In genomic region chr13:114023716-114024602, GRCh38 we compare ENCODE assay signal across 21 cellular contexts. TPM values are rescaled to one million over a fixed set of nuclear protein-coding genes. Genes with fewer than 3 reads are reported as not detected.
DNase-seq lines count a peak whose midpoint lies in the region; ATAC-seq and TF ChIP-seq lines count a peak whose summit lies in the region.
"Had no signal": no experiment of that assay in that cellular context is flagged by ENCODE, and none has a peak within 500 bp of the region (broad histone marks: within the 10 kb centered on the region; RNA-seq: fewer than 3 reads in every experiment).

No MANE protein-coding gene starts in this region.

- H3K9me2 ChIP-seq in PC-9 (ENCODE audit: insufficient read depth) = no peaks in the 10 kb centered on the region

- intact Hi-C loops in Right ventricle myocardium inferior (cut with DNase I) (no loop called here), cardiac septum (cut with DNase I) (no loop called here), PC-9 (cut with micrococcal nuclease; ENCODE audit: unreplicated experiment) (no loop called here)

- H3F3A ChIP-seq in PC-9 (ENCODE audit: insufficient read depth, low read depth) = no peaks in the 10 kb centered on the region; the same call in 1 of the 2 replicates

- H3K4me3 ChIP-seq in PC-9 (no peak overlapping the region), foreskin fibroblast (ENCODE audit: low read depth in 1 of 2, low read length in 2 of 2) (no peak overlapping the region), BE2C (ENCODE audit: low read depth, low read length) (no peak overlapping the region)
- H3K4me3 ChIP-seq: ascending aorta, ovary, SJSA1, upper lobe of left lung had no signal

- ATAC-seq in Right ventricle myocardium inferior = no peak
- ATAC-seq in foreskin keratinocyte = no peak
- peak; percentile 22 for ATAC-seq in stimulated activated naive CD8-positive, alpha-beta T cell treated with anti-CD3 and anti-CD28 coated beads, Interleukin-15, amount 100 ng/mL, for 72 hours
- ATAC-seq in HG03097 (IDR thresholded peaks at IDR 0.05; ENCODE audit: low FRiP score, unreplicated experiment) = no peak

- DNase-seq in Right ventricle myocardium inferior (ENCODE audit: missing footprints) (peak; percentile 35), cardiac septum (ENCODE audit: low spot score) (no peak), PC-9 (no peak), foreskin keratinocyte (no peak), foreskin fibroblast (no peak), BE2C (no peak)
- no peak for DNase-seq in stimulated activated naive CD8-positive, alpha-beta T cell treated with anti-CD3 and anti-CD28 coated beads, Interleukin-15, amount 100 ng/mL, for 72 hours
- DNase-seq: ACHN; activated CD4-positive, alpha-beta T cell treated with anti-CD3 and anti-CD28 coated beads, Interleukin-2, amount 50 U/mL, for 4 hours; COR-L47; cortex of kidney; HFFc6; islet precursor cell; NCI-H226; ovary; stimulated activated CD4-positive, alpha-beta T cell treated with anti-CD3 and anti-CD28 coated beads, Interleukin-4, amount 100 ng/mL, for 24 hours had no signal

- H3K27ac ChIP-seq in PC-9 (no peak overlapping the region), foreskin keratinocyte (no peak overlapping the region)
- H3K27ac ChIP-seq: ascending aorta, ovary, SJSA1 had no signal

- H3K4me1 ChIP-seq in PC-9 (replicated peaks; ENCODE audit: insufficient read depth) = no peaks in the 10 kb centered on the region
- H3K4me1 ChIP-seq in foreskin keratinocyte = no peaks in the 10 kb centered on the region
- H3K4me1 ChIP-seq in BE2C = peaks cover 7% of the 10 kb centered on the region

- H4K20me1 ChIP-seq in PC-9 (ENCODE audit: insufficient read depth) = no peaks in the 10 kb centered on the region

- H3K79me2 ChIP-seq in PC-9 (ENCODE audit: low read depth) = no peaks in the 10 kb centered on the region

- H3K9me3 Mint-ChIP-seq in stimulated activated naive CD8-positive, alpha-beta T cell treated with anti-CD3 and anti-CD28 coated beads, Interleukin-15, amount 100 ng/mL, for 72 hours = no peaks in the 10 kb centered on the region
- H3K9me3 Mint-ChIP-seq: activated T-helper 1 cell treated with anti-CD3 and anti-CD28 coated beads, Interleukin-12 subunit alpha, Interleukin-12 subunit beta, Interleukin-2, Interleukin-4 antibody, amounts not matched to agents 30 ng/mL and 10 ng/mL and 1 ng/mL, durations not matched to agents 14 hours and 24 hours and 36 hours; HFFc6 had no signal

- H3K27ac Mint-ChIP-seq in stimulated activated naive CD8-positive, alpha-beta T cell treated with anti-CD3 and anti-CD28 coated beads, Interleukin-15, amount 100 ng/mL, for 72 hours = peak overlapping the region; percentile 55 to 74
- H3K27ac Mint-ChIP-seq: activated T-helper 1 cell treated with anti-CD3 and anti-CD28 coated beads, Interleukin-12 subunit alpha, Interleukin-12 subunit beta, Interleukin-2, Interleukin-4 antibody, amounts not matched to agents 30 ng/mL and 10 ng/mL and 1 ng/mL, durations not matched to agents 14 hours and 24 hours and 36 hours; HFFc6 had no signal

- H2AFZ ChIP-seq in PC-9 = no peak overlapping the region

- no peak overlapping the region for H3K4me3 Mint-ChIP-seq in stimulated activated naive CD8-positive, alpha-beta T cell treated with anti-CD3 and anti-CD28 coated beads, Interleukin-15, amount 100 ng/mL, for 72 hours
- H3K4me3 Mint-ChIP-seq: activated T-helper 1 cell treated with anti-CD3 and anti-CD28 coated beads, Interleukin-12 subunit alpha, Interleukin-12 subunit beta, Interleukin-2, Interleukin-4 antibody, amounts not matched to agents 30 ng/mL and 10 ng/mL and 1 ng/mL, durations not matched to agents 14 hours and 24 hours and 36 hours; HFFc6 had no signal

- H3K9me3 ChIP-seq in PC-9 (ENCODE audit: insufficient read depth, low read depth) (no peaks in the 10 kb centered on the region), BE2C (no peaks in the 10 kb centered on the region)
- H3K9me3 ChIP-seq: ascending aorta, ovary, SJSA1, upper lobe of left lung had no signal

- H3K27me3 ChIP-seq in PC-9 (ENCODE audit: insufficient read depth, low read depth) (no peaks in the 10 kb centered on the region), foreskin keratinocyte (no peaks in the 10 kb centered on the region), BE2C (no peaks in the 10 kb centered on the region)
- H3K27me3 ChIP-seq: ascending aorta, ovary, SJSA1, upper lobe of left lung had no signal

- no TSS peak for BruUV-seq in PC-9 (replicated peaks; lab: Mats Ljungman, UMichigan)

- no peak overlapping the region for H3K4me2 ChIP-seq in PC-9

- peaks cover 16% of the 10 kb centered on the region for H3K4me1 Mint-ChIP-seq in stimulated activated naive CD8-positive, alpha-beta T cell treated with anti-CD3 and anti-CD28 coated beads, Interleukin-15, amount 100 ng/mL, for 72 hours

- H3K36me3 ChIP-seq in PC-9 (ENCODE audit: low read depth) (no peaks in the 10 kb centered on the region), BE2C (peaks cover 19% of the 10 kb centered on the region; the same call in 1 of the 2 replicates)
- H3K36me3 ChIP-seq: ovary had no signal

- POLR2A ChIA-PET in PC-9 (lab: Charles Lee; ENCODE audit: unreplicated experiment) = no interaction called here

- CTCF ChIA-PET in PC-9 (lab: Charles Lee) = no interaction called here

- no peaks in the 10 kb centered on the region for H3K27me3 Mint-ChIP-seq in stimulated activated naive CD8-positive, alpha-beta T cell treated with anti-CD3 and anti-CD28 coated beads, Interleukin-15, amount 100 ng/mL, for 72 hours

- peak; percentile 26; the same call in 1 of the 2 replicates for TF ChIP-seq CTCF in PC-9 (conservative IDR thresholded peaks at IDR 0.05)
- TF ChIP-seq CTCF in foreskin keratinocyte (conservative IDR thresholded peaks at IDR 0.05) = peak; percentile 15
- TF ChIP-seq CTCF in foreskin fibroblast (IDR thresholded peaks at IDR 0.05; ENCODE audit: low read depth, low read length) = no peak
- no peak for TF ChIP-seq CTCF in BE2C (IDR thresholded peaks at IDR 0.05; ENCODE audit: low read depth, low read length)

RNA-seq across cellular contexts. Expression of gene C13orf46, which starts 50.1 kb away (rescaled TPM):
- total RNA-seq in Right ventricle myocardium inferior = 0.32 TPM
- 0.40 TPM for total RNA-seq in cardiac septum
- total RNA-seq in PC-9 (2021) = 1.5 and 1.7 TPM in 2 replicates
- total RNA-seq in foreskin keratinocyte = not detected in 2 replicates
- 0.02 TPM in 1 of 2 replicates, not detected in the other for polyA plus RNA-seq in foreskin keratinocyte
- polyA plus RNA-seq in BE2C (2012; ENCODE audit: insufficient read depth, insufficient read length, low read depth) = not detected
- total RNA-seq: SJSA1 had no signal

Comparison
In these comparisons a context has a peak if more than half of its experiments do, and no peak if none do; other contexts are left out.
1. CTCF ChIP-seq: peak in PC-9 (single experiment) and foreskin keratinocyte (single experiment); none in foreskin fibroblast (single experiment) and BE2C (single experiment).